ENCODE assay signal across 20 cellular contexts in the genomic region with DNA sequence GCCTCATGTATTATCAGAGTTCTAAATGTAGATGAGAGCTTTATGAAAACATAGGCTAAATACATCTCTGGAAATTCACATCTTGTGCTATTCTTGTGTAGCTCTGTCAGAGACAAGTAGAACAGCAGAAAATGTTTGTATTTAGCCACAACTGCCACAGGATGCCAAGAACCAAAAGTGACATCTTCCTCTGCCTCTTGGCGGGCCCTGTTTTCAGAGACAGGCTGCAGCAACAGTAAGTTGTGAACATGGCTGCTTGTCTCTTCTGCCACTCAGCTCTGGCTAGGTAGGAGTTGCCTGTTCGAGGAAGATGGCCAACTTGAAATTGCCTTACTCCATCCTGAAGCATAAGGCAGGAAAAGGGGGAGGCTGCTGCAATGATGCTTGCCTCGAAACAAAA.
"Had no signal": no experiment of that assay in that cellular context is flagged by ENCODE, and none has a peak within 500 bp of the region (broad histone marks: within the 10 kb centered on the region; RNA-seq: fewer than 3 reads in every experiment).

No MANE protein-coding gene starts in this region.

- DNase-seq: esophagus squamous epithelium; foreskin fibroblast; glutamatergic neuron; kidney glomerular epithelial cell; mammary epithelial cell; mucosa of descending colon; naive thymus-derived CD8-positive, alpha-beta T cell; nucleus accumbens; pancreas; right cardiac atrium; small intestine; stimulated activated CD4-positive, alpha-beta T cell treated with anti-CD3 and anti-CD28 coated beads, Interleukin-12 subunit alpha, Interleukin-12 subunit beta, amount 100 ng/mL, for 4 hours; stimulated activated naive CD8-positive, alpha-beta T cell treated with anti-CD3 and anti-CD28 coated beads, Interleukin-15, Interleukin-2, amounts not matched to agents 100 U/mL and 50 U/mL, for 24 hours; testis; upper lobe of right lung had no signal

- ATAC-seq: gastroesophageal sphincter; left lobe of liver; mucosa of descending colon; naive thymus-derived CD8-positive, alpha-beta T cell; pancreas; right cardiac atrium; stimulated activated naive CD8-positive, alpha-beta T cell treated with anti-CD3 and anti-CD28 coated beads, Interleukin-15, Interleukin-2, amounts not matched to agents 100 U/mL and 50 U/mL, for 24 hours; upper lobe of right lung had no signal

- H3K9me3 ChIP-seq: esophagus squamous epithelium, gastroesophageal sphincter, mucosa of descending colon, pancreas, testis, tibial nerve, upper lobe of right lung, vagina had no signal

- H3K4me3 ChIP-seq: esophagus squamous epithelium, gastroesophageal sphincter, mucosa of descending colon, neural progenitor cell, pancreas, testis, tibial nerve, upper lobe of right lung, vagina had no signal

- H3K27me3 ChIP-seq: esophagus squamous epithelium, gastroesophageal sphincter, neural progenitor cell, pancreas, testis, tibial nerve, upper lobe of right lung, vagina had no signal

- H3K36me3 ChIP-seq: neural progenitor cell, pancreas had no signal

- H3K27ac ChIP-seq: esophagus squamous epithelium, gastroesophageal sphincter, neural progenitor cell, pancreas, testis, tibial nerve, upper lobe of right lung, vagina had no signal

- H3K4me1 ChIP-seq: gastroesophageal sphincter, neural progenitor cell, testis, tibial nerve, upper lobe of right lung had no signal
